Comparison of ENCODE assay signal across 7 cellular contexts in the genomic region with DNA sequence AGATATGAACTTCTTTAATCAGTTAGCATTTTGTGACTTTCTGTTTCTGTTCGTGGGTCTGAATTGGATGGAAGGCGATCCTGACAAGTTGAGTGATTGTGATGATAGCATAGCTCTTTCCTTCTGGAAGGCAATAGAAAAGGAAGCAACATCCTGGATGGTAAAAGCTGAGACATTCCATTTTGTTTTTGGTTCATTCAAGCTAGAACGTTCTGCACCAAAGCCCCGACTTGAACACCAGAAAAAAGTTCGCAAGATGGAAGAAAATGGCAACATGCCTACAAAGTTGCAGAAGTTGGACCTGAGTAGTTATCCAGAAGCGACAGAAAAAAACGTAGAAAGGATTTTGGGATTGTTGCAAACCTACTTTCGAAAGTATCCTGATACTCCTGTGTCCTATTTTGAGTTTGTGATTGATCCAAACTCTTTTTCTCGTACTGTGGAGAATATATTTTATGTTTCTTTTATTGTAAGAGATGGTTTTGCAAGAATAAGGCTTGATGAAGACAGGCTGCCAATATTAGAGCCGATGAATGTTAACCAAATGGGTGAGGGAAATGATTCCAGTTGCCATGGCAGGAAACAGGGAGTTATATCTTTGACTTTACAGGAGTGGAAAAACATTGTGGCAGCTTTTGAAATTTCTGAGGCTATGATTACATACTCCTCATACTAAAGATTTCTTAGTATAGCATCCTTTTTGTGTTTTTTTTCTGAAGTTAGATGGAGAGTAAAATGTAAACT. TPM values are rescaled to one million over a fixed set of nuclear protein-coding genes. Genes with fewer than 3 reads are reported as not detected.
DNase-seq lines count a peak whose midpoint lies in the region; ATAC-seq, FAIRE-seq and TF ChIP-seq lines count a peak whose summit lies in the region.

No MANE protein-coding gene starts in this region.

- no peaks in the 10 kb centered on the region for H3K9me2 ChIP-seq in GM23248 (ENCODE audit: insufficient read depth)

- no peak for TF ChIP-seq CTCF in keratinocyte (optimal IDR thresholded peaks at IDR 0.05 in 1 of 3, IDR thresholded peaks at IDR 0.05 in 1 of 3, conservative IDR thresholded peaks at IDR 0.05 in 1 of 3; ENCODE audit: extremely low read depth in 1 of 3, insufficient read depth in 2 of 3, low read length in 3 of 3)

- peaks cover 77% of the 10 kb centered on the region for H3F3A ChIP-seq in GM23248 (ENCODE audit: insufficient read depth)

- peak overlapping the region; percentile 97 for H3K27ac Mint-ChIP-seq in activated naive CD8-positive, alpha-beta T cell treated with anti-CD3 and anti-CD28 coated beads for 36 hours
- H3K27ac Mint-ChIP-seq in stimulated activated memory B cell treated with anti-CD40 and anti-IgM and Interleukin-4, amounts not matched to agents 10 μg/mL and 1 μg/mL and 100 μg/mL, for 72 hours, result peak overlapping the region; percentile 80

- H3K27me3 Mint-ChIP-seq in activated naive CD8-positive, alpha-beta T cell treated with anti-CD3 and anti-CD28 coated beads for 36 hours, result no peaks in the 10 kb centered on the region
- H3K27me3 Mint-ChIP-seq in stimulated activated memory B cell treated with anti-CD40 and anti-IgM and Interleukin-4, amounts not matched to agents 10 μg/mL and 1 μg/mL and 100 μg/mL, for 72 hours, result no peaks in the 10 kb centered on the region

- no peak overlapping the region for H2AFZ ChIP-seq in GM23248
- H2AFZ ChIP-seq in keratinocyte (ENCODE audit: control insufficient read depth, low read length), result no peak overlapping the region

- peak overlapping the region; percentile 88 for H3K4me2 ChIP-seq in GM23248 (ENCODE audit: unreplicated experiment)
- H3K4me2 ChIP-seq in keratinocyte (ENCODE audit: control insufficient read depth, extremely low read depth, insufficient read depth, low read depth, low read length), result peak overlapping the region; percentile 89

- WGBS in GM23248 (ENCODE audit: low coverage in 1 of 2, low lambda C conversion rate in 2 of 2, missing lambda C conversion rate in 2 of 2), 2 experiments, result 29 to 33% methylated on average over 10 of the region's 10 CpGs

- H3K27ac ChIP-seq in GM23248 (peak overlapping the region; percentile 83), keratinocyte (ENCODE audit: control insufficient read depth, insufficient read depth, low read length) (no peak overlapping the region)

- no peak for ATAC-seq in stimulated activated memory B cell treated with anti-CD40 and anti-IgM and Interleukin-4, amounts not matched to agents 10 μg/mL and 1 μg/mL and 100 μg/mL, for 72 hours
- ATAC-seq in GM18907 (IDR thresholded peaks at IDR 0.05; ENCODE audit: unreplicated experiment), result no peak
- no peak for ATAC-seq in HG03442 (IDR thresholded peaks at IDR 0.05; ENCODE audit: unreplicated experiment)

- H3K9me3 Mint-ChIP-seq in activated naive CD8-positive, alpha-beta T cell treated with anti-CD3 and anti-CD28 coated beads for 36 hours, result peaks cover 2% of the 10 kb centered on the region
- H3K9me3 Mint-ChIP-seq in stimulated activated memory B cell treated with anti-CD40 and anti-IgM and Interleukin-4, amounts not matched to agents 10 μg/mL and 1 μg/mL and 100 μg/mL, for 72 hours, result no peaks in the 10 kb centered on the region

- DNase-seq in GM23248 (peak; percentile 64), keratinocyte (ENCODE audit: low read depth, low spot score) (no peak), DMS 273 treated with DMSO at 0.1 percent for 48 hours (lab: John Stamatoyannopoulos, UW) (no peak)
- DNase-seq in activated naive CD8-positive, alpha-beta T cell treated with anti-CD3 and anti-CD28 coated beads for 36 hours, result no peak

- FAIRE-seq in keratinocyte (lab: Jason Lieb, UNC), result peak; percentile 44

- in situ Hi-C loops in GM23248 (cut with MboI), result no loop called here

- H3K27me3 ChIP-seq in GM23248 (replicated peaks; ENCODE audit: insufficient read depth) (no peaks in the 10 kb centered on the region), keratinocyte (ENCODE audit: control insufficient read depth, extremely low read depth, insufficient read depth, low read length) (no peaks in the 10 kb centered on the region)

- peaks cover 55% of the 10 kb centered on the region for H3K36me3 Mint-ChIP-seq in activated naive CD8-positive, alpha-beta T cell treated with anti-CD3 and anti-CD28 coated beads for 36 hours
- peaks cover 65% of the 10 kb centered on the region for H3K36me3 Mint-ChIP-seq in stimulated activated memory B cell treated with anti-CD40 and anti-IgM and Interleukin-4, amounts not matched to agents 10 μg/mL and 1 μg/mL and 100 μg/mL, for 72 hours

- dilution Hi-C loops in keratinocyte (cut with MboI; ENCODE audit: extremely low pct_ligation_motif_present, low sequenced_read_pairs), result loop anchor here (25.0 kb wide), 1 partner anchor 92 kb away; a partner anchor contains a TSS

- H3K4me3 ChIP-seq in GM23248 (peak overlapping the region; percentile 69), keratinocyte (ENCODE audit: control insufficient read depth in 2 of 3, extremely low read depth in 1 of 3, insufficient read depth in 2 of 3, low read depth in 1 of 3, low read length in 3 of 3) (peak overlapping the region in 1 of 3 experiments; percentile 52)

- H3K36me3 ChIP-seq in GM23248 (ENCODE audit: low read depth), result peaks cover 36% of the 10 kb centered on the region
- peaks cover 14 to 26% of the 10 kb centered on the region in 2 experiments for H3K36me3 ChIP-seq in keratinocyte (ENCODE audit: control insufficient read depth in 2 of 2, extremely low read depth in 1 of 2, insufficient read depth in 2 of 2, low read length in 2 of 2)

- H3K4me3 Mint-ChIP-seq in activated naive CD8-positive, alpha-beta T cell treated with anti-CD3 and anti-CD28 coated beads for 36 hours, result peak overlapping the region; percentile 87
- peak overlapping the region; percentile 90 for H3K4me3 Mint-ChIP-seq in stimulated activated memory B cell treated with anti-CD40 and anti-IgM and Interleukin-4, amounts not matched to agents 10 μg/mL and 1 μg/mL and 100 μg/mL, for 72 hours

- no peaks in the 10 kb centered on the region for H3K9me3 ChIP-seq in GM23248 (ENCODE audit: low read depth)
- no peaks in the 10 kb centered on the region for H3K9me3 ChIP-seq in keratinocyte (ENCODE audit: control insufficient read depth, low read depth, low read length)

- peaks cover 99% of the 10 kb centered on the region for H3K79me2 ChIP-seq in GM23248 (ENCODE audit: insufficient read depth)
- H3K79me2 ChIP-seq in keratinocyte (ENCODE audit: control insufficient read depth, insufficient read depth, low read length), result peaks cover 90% of the 10 kb centered on the region

- peak overlapping the region; percentile 79 for H3K9ac ChIP-seq in GM23248
- peak overlapping the region; percentile 65 for H3K9ac ChIP-seq in keratinocyte (ENCODE audit: control insufficient read depth, extremely low read depth, insufficient read depth, low read length)

- H3K9me1 ChIP-seq in keratinocyte (ENCODE audit: control insufficient read depth, extremely low read depth, insufficient read depth, low read length), result peaks cover 3% of the 10 kb centered on the region

- H4K20me1 ChIP-seq in GM23248 (ENCODE audit: insufficient read depth) (peaks cover 40% of the 10 kb centered on the region), keratinocyte (ENCODE audit: control insufficient read depth, extremely low read depth, insufficient read depth, low read length) (peaks cover 32% of the 10 kb centered on the region)

- H3K4me1 ChIP-seq in GM23248 (ENCODE audit: insufficient read depth) (peaks cover 51% of the 10 kb centered on the region), keratinocyte (ENCODE audit: control insufficient read depth, extremely low read depth, insufficient read depth, low read length) (peaks cover 18% of the 10 kb centered on the region)

- peaks cover 58% of the 10 kb centered on the region for H3K4me1 Mint-ChIP-seq in activated naive CD8-positive, alpha-beta T cell treated with anti-CD3 and anti-CD28 coated beads for 36 hours
- H3K4me1 Mint-ChIP-seq in stimulated activated memory B cell treated with anti-CD40 and anti-IgM and Interleukin-4, amounts not matched to agents 10 μg/mL and 1 μg/mL and 100 μg/mL, for 72 hours, result peaks cover 76% of the 10 kb centered on the region

RNA-seq across cellular contexts. Expression of a gene that starts 0.9 kb away (rescaled TPM):
- 6.9 and 9.0 TPM in 2 replicates for total RNA-seq in GM23248 (2014; rRNA removed; shearing (Covaris generic))
- polyA plus RNA-seq in GM23248 (2016; fragmentation: Nextera tagmentation; extraction: Ambion mirVana), result 5.3 and 5.7 TPM in 2 replicates
- 1 to 10 TPM; 5.7 to 6.4 TPM for total RNA-seq in activated naive CD8-positive, alpha-beta T cell treated with anti-CD3 and anti-CD28 coated beads for 36 hours
- polyA plus RNA-seq in keratinocyte, result 0.75 to 1.8 TPM (median 1.2 TPM) in 3 replicates
- 2.0 TPM for polyA plus RNA-seq in keratinocyte (2011; ENCODE audit: low read depth)
- polyA plus RNA-seq in keratinocyte (2011; cell fraction: cytosol; rRNA removed), result 0.53 and 0.94 TPM in 2 replicates
- polyA plus RNA-seq in keratinocyte (2011; cell fraction: nucleus; rRNA removed), result 1.8 and 3.5 TPM in 2 replicates
- polyA plus RNA-seq in keratinocyte (2012; ENCODE audit: low replicate concordance), result 0.63 and 1.3 TPM in 2 replicates
- polyA minus RNA-seq in keratinocyte, result 0.96 to 8.4 TPM (median 1.5 TPM) in 3 replicates
- polyA minus RNA-seq in keratinocyte (2011; cell fraction: cytosol; rRNA and poly(A)+ RNA removed), result not detected
- 5.7 and 11.3 TPM in 2 replicates for polyA minus RNA-seq in keratinocyte (2011; cell fraction: nucleus; rRNA and poly(A)+ RNA removed)
